Comparison of ENCODE assay signal across 8 cellular contexts in genomic region chr9:93575706-93576295, GRCh38. TPM values are rescaled to one million over a fixed set of nuclear protein-coding genes. Genes with fewer than 3 reads are reported as not detected.
A peak's percentile ranks its signal among the peaks of the same experiment; 100 is the strongest.
DNase-seq lines count a peak whose midpoint lies in the region; ATAC-seq and TF ChIP-seq lines count a peak whose summit lies in the region.

No MANE protein-coding gene starts in this region.

- H3K4me3 ChIP-seq in DOHH2 (ENCODE audit: low read length): peak overlapping the region; percentile 76
- peak overlapping the region; percentile 63 to 72 for H3K4me3 ChIP-seq in HCT116 (replicated peaks in 1 of 2; ENCODE audit: low read depth in 1 of 2, low read length in 2 of 2)
- H3K4me3 ChIP-seq in OCI-LY3 (ENCODE audit: low read length): peak overlapping the region; percentile 97
- peak overlapping the region; percentile 75 for H3K4me3 ChIP-seq in fibroblast of the aortic adventitia (ENCODE audit: low read depth, low read length)
- H3K4me3 ChIP-seq in thymus (ENCODE audit: low read length): peak overlapping the region; percentile 75

- H3K4me2 ChIP-seq in DOHH2 (ENCODE audit: low read length) (peak overlapping the region; percentile 82), HCT116 (ENCODE audit: low read length) (peak overlapping the region; percentile 92), OCI-LY3 (ENCODE audit: low read length) (peak overlapping the region; percentile 88)

- H3K9me3 ChIP-seq in DOHH2 (ENCODE audit: control insufficient read depth, insufficient read depth, low read length) (peaks cover 7% of the 10 kb centered on the region), HCT116 (ENCODE audit: control insufficient read depth in 1 of 2, insufficient read depth in 1 of 2, low read depth in 1 of 2, low read length in 2 of 2) (peaks cover 0 to 3% of the 10 kb centered on the region in 2 experiments; a peak in 1 of 4 replicates), OCI-LY3 (ENCODE audit: insufficient read depth, low read length) (0 out of 2 replicates have a peak, but pooled peaks cover 3% of the 10 kb centered on the region), thymus (ENCODE audit: control insufficient read depth) (no peaks in the 10 kb centered on the region)

- H3F3A ChIP-seq in DOHH2 (ENCODE audit: control insufficient read depth, insufficient read depth): peaks cover 10% of the 10 kb centered on the region

- RAD21 ChIA-PET in HCT116 (lab: Charles Lee; ENCODE audit: low non-redundant PET in 1 of 2, low total read pairs in 2 of 2, uncharacterized antibody in 2 of 2, unreplicated experiment in 2 of 2): no interaction called here

- H2AFZ ChIP-seq in HCT116 (ENCODE audit: low read depth, low read length, poor library complexity, severe bottlenecking) (no peak overlapping the region), OCI-LY3 (ENCODE audit: low read depth, low read length) (peak overlapping the region; percentile 20; the same call in 1 of the 2 replicates)

- H3K36me3 ChIP-seq in DOHH2 (ENCODE audit: control insufficient read depth, low read length) (peaks cover 2% of the 10 kb centered on the region), HCT116 (ENCODE audit: control insufficient read depth in 1 of 2, insufficient read depth in 2 of 2, low read length in 2 of 2) (no peaks in the 10 kb centered on the region), OCI-LY3 (replicated peaks; ENCODE audit: low read depth, low read length) (peaks cover 5% of the 10 kb centered on the region), thymus (ENCODE audit: control insufficient read depth, insufficient read depth) (no peaks in the 10 kb centered on the region)

- peak overlapping the region; percentile 95 for H3K27ac Mint-ChIP-seq in activated T-cell treated with anti-CD3 and anti-CD28 coated beads, Interleukin-2, amount 50 U/mL, for 72 hours
- peak overlapping the region; percentile 90 to 93 (median 92) for H3K27ac Mint-ChIP-seq in nephron

- TF ChIP-seq CTCF in DOHH2 (IDR thresholded peaks at IDR 0.05; ENCODE audit: low read depth, low read length, poor library complexity, severe bottlenecking): no peak
- TF ChIP-seq CTCF in HCT116 (IDR thresholded peaks at IDR 0.05 in 2 of 3, conservative IDR thresholded peaks at IDR 0.05 in 1 of 3; ENCODE audit: borderline replicate concordance in 1 of 3, insufficient read depth in 1 of 3, low read depth in 2 of 3, low read length in 2 of 3): no peak
- TF ChIP-seq CTCF in OCI-LY3 (IDR thresholded peaks at IDR 0.05; ENCODE audit: low read depth, low read length): no peak
- TF ChIP-seq CTCF in fibroblast of the aortic adventitia (IDR thresholded peaks at IDR 0.05; ENCODE audit: insufficient read depth, low read length): no peak
- TF ChIP-seq CTCF in nephron (IDR thresholded peaks at IDR 0.05; ENCODE audit: unreplicated experiment in 3 of 3): no peak

- DNase-seq in HCT116 (ENCODE audit: low read depth, low spot score): no peak
- DNase-seq in activated T-cell treated with anti-CD3 and anti-CD28 coated beads, Interleukin-2, amount 50 U/mL, for 72 hours: peak; percentile 60 to 62
- peak; percentile 27 for DNase-seq in fibroblast of the aortic adventitia (ENCODE audit: low read depth)
- DNase-seq in cortex of kidney (lab: John Stamatoyannopoulos, UW): no peak

- TF ChIP-seq POLR2A in HCT116 (IDR thresholded peaks at IDR 0.05; ENCODE audit: borderline replicate concordance, extremely low read depth, insufficient read depth, insufficient read length): no peak

- H3K9me2 ChIP-seq in DOHH2 (replicated peaks; ENCODE audit: control insufficient read depth, low read length) (no peaks in the 10 kb centered on the region), HCT116 (ENCODE audit: insufficient read depth) (no peaks in the 10 kb centered on the region)

- intact Hi-C loops in HCT116 (cut with micrococcal nuclease): no loop called here

- H3K9ac ChIP-seq in HCT116 (ENCODE audit: low read length) (peak overlapping the region; percentile 83), OCI-LY3 (ENCODE audit: low read length) (peak overlapping the region; percentile 98)

- H3K27ac ChIP-seq in DOHH2 (ENCODE audit: low read depth, low read length) (peak overlapping the region; percentile 52), HCT116 (ENCODE audit: low read depth, low read length) (peak overlapping the region; percentile 72; the same call in 1 of the 2 replicates), OCI-LY3 (ENCODE audit: low read length) (peak overlapping the region; percentile 69), thymus (ENCODE audit: low read depth) (peak overlapping the region; percentile 84)

- H3K9me3 Mint-ChIP-seq in activated T-cell treated with anti-CD3 and anti-CD28 coated beads, Interleukin-2, amount 50 U/mL, for 72 hours: peaks cover 0 to 2% of the 10 kb centered on the region in 2 donors
- H3K9me3 Mint-ChIP-seq in nephron: peaks cover 12% of the 10 kb centered on the region

- POLR2A ChIA-PET in HCT116 (lab: Charles Lee): interaction anchor here (1.2 kb wide), 1 partner anchor 9 kb away, joined by 4 read pairs; no protein-coding TSS in a partner anchor

- H3K79me2 ChIP-seq in DOHH2 (ENCODE audit: control insufficient read depth, low read length) (peaks cover 48% of the 10 kb centered on the region), HCT116 (ENCODE audit: insufficient read depth, low read length) (peaks cover 30% of the 10 kb centered on the region; the same call in 1 of the 2 replicates), OCI-LY3 (ENCODE audit: low read length) (peaks cover 47% of the 10 kb centered on the region)

- BruUV-seq in HCT116 (replicated peaks; lab: Mats Ljungman, UMichigan): no TSS peak

- TF ChIP-seq RAD21 in HCT116 (IDR thresholded peaks at IDR 0.05; ENCODE audit: low read depth): no peak

- H3K27me3 ChIP-seq in DOHH2 (ENCODE audit: control insufficient read depth, low read length): no peaks in the 10 kb centered on the region
- no peaks in the 10 kb centered on the region for H3K27me3 ChIP-seq in HCT116 (ENCODE audit: insufficient read depth, low read length)
- no peaks in the 10 kb centered on the region for H3K27me3 ChIP-seq in OCI-LY3 (ENCODE audit: low read depth, low read length)
- no peaks in the 10 kb centered on the region for H3K27me3 ChIP-seq in thymus (ENCODE audit: control insufficient read depth, insufficient read depth)

- H4K20me1 ChIP-seq in DOHH2 (ENCODE audit: control insufficient read depth, insufficient read depth, low read depth, low read length) (no peaks in the 10 kb centered on the region), HCT116 (ENCODE audit: insufficient read depth) (no peaks in the 10 kb centered on the region), OCI-LY3 (ENCODE audit: insufficient read depth, low read length) (0 out of 2 replicates have a peak, but pooled peaks cover 6% of the 10 kb centered on the region)

- peak overlapping the region; percentile 85 to 87 for H3K4me3 Mint-ChIP-seq in activated T-cell treated with anti-CD3 and anti-CD28 coated beads, Interleukin-2, amount 50 U/mL, for 72 hours
- H3K4me3 Mint-ChIP-seq in nephron: peak overlapping the region; percentile 92 to 96 (median 94)

- no peaks in the 10 kb centered on the region for H3K27me3 Mint-ChIP-seq in activated T-cell treated with anti-CD3 and anti-CD28 coated beads, Interleukin-2, amount 50 U/mL, for 72 hours (ENCODE audit: low read depth)
- no peaks in the 10 kb centered on the region for H3K27me3 Mint-ChIP-seq in nephron (ENCODE audit: low read depth)

- 2% methylated on average over 35 of the region's 35 CpGs for WGBS in thymus

- peaks cover 3% of the 10 kb centered on the region in 2 donors for H3K36me3 Mint-ChIP-seq in activated T-cell treated with anti-CD3 and anti-CD28 coated beads, Interleukin-2, amount 50 U/mL, for 72 hours (ENCODE audit: insufficient read depth in 2 of 2)
- peaks cover 12% of the 10 kb centered on the region for H3K36me3 Mint-ChIP-seq in nephron (ENCODE audit: low read depth)

- H3K4me1 ChIP-seq in DOHH2 (ENCODE audit: control insufficient read depth, low read length) (peaks cover 21% of the 10 kb centered on the region), HCT116 (ENCODE audit: control insufficient read depth in 1 of 2, insufficient read depth in 2 of 2, low read length in 2 of 2) (peaks cover 7 to 18% of the 10 kb centered on the region in 2 experiments; a peak in 3 of 4 replicates), OCI-LY3 (ENCODE audit: low read length) (peaks cover 15% of the 10 kb centered on the region), thymus (ENCODE audit: control insufficient read depth, insufficient read depth, low read length) (peaks cover 22% of the 10 kb centered on the region)

- peaks cover 33% of the 10 kb centered on the region for H3K4me1 Mint-ChIP-seq in activated T-cell treated with anti-CD3 and anti-CD28 coated beads, Interleukin-2, amount 50 U/mL, for 72 hours (ENCODE audit: low read depth)
- peaks cover 40% of the 10 kb centered on the region for H3K4me1 Mint-ChIP-seq in nephron

- CTCF ChIA-PET in HCT116 (lab: Charles Lee): no interaction called here

- ATAC-seq in HCT116: peak; percentile 40
- ATAC-seq in activated T-cell treated with anti-CD3 and anti-CD28 coated beads, Interleukin-2, amount 50 U/mL, for 72 hours (replicated peaks in 1 of 2): peak; percentile 44 to 51

TF ChIP-seq in HCT116, 20 proteins besides CTCF, POLR2A, EP300 and RAD21:
- peak; percentile 28; the same call in 1 of the 2 replicates for TF ChIP-seq POLR2AphosphoS5 (IDR thresholded peaks at IDR 0.05; ENCODE audit: low read depth, low read length)
- no peak for TF ChIP-seq EGR1 (IDR thresholded peaks at IDR 0.05; ENCODE audit: low read depth)
- no peak for TF ChIP-seq ZNF274 (IDR thresholded peaks at IDR 0.05; ENCODE audit: low read depth, low read length)
- TF ChIP-seq SRF (IDR thresholded peaks at IDR 0.05; ENCODE audit: low read depth): no peak
- TF ChIP-seq ATF3 (IDR thresholded peaks at IDR 0.05): no peak
- no peak for TF ChIP-seq ZFX (IDR thresholded peaks at IDR 0.05)

RNA-seq across cellular contexts. Expression of gene PHF2, which starts 0.6 kb away (rescaled TPM):
- total RNA-seq in HCT116 (2021; ENCODE audit: unreplicated experiment) (20.6 TPM), fibroblast of the aortic adventitia (ENCODE audit: low replicate concordance) (4.7 and 14.2 TPM in 2 replicates)
- 11.2 and 11.5 TPM in 2 replicates for polyA plus RNA-seq in HCT116 (2012)
- 10 to 100 TPM; 23.3 to 27.6 TPM for total RNA-seq in activated T-cell treated with anti-CD3 and anti-CD28 coated beads, Interleukin-2, amount 50 U/mL, for 72 hours
- 26.8 TPM for polyA plus RNA-seq in thymus

Comparison
In these comparisons a context has a peak if more than half of its experiments do, and no peak if none do; other contexts are left out.
1. DNase-seq: peak in activated T-cell treated with anti-CD3 and anti-CD28 coated beads, Interleukin-2, amount 50 U/mL, for 72 hours (2 of 2) and fibroblast of the aortic adventitia (single experiment); none in HCT116 (single experiment) and cortex of kidney (single experiment).
2. Peak in every context shown above with its lines, with median percentiles within 50 percentile points of each other: H3K27ac ChIP-seq, H3K4me2 ChIP-seq and H3K4me3 ChIP-seq.